1 cellular context compared by ENCODE assay signal in genomic region chr9:36862206-36863145, GRCh38.
TF ChIP-seq lines count a peak whose summit lies in the region.

No MANE protein-coding gene starts in this region.

TF ChIP-seq in IMR-90, 13 proteins besides CTCF, POLR2A, EP300 and RAD21:
- TF ChIP-seq RCOR1 (IDR thresholded peaks at IDR 0.05; ENCODE audit: insufficient replicate concordance, low read length) = no peak
- TF ChIP-seq SMC3 (IDR thresholded peaks at IDR 0.05; ENCODE audit: low read depth, low read length) = peak; percentile 46
